ENCODE assay signal across 8 cellular contexts in the genomic region with DNA sequence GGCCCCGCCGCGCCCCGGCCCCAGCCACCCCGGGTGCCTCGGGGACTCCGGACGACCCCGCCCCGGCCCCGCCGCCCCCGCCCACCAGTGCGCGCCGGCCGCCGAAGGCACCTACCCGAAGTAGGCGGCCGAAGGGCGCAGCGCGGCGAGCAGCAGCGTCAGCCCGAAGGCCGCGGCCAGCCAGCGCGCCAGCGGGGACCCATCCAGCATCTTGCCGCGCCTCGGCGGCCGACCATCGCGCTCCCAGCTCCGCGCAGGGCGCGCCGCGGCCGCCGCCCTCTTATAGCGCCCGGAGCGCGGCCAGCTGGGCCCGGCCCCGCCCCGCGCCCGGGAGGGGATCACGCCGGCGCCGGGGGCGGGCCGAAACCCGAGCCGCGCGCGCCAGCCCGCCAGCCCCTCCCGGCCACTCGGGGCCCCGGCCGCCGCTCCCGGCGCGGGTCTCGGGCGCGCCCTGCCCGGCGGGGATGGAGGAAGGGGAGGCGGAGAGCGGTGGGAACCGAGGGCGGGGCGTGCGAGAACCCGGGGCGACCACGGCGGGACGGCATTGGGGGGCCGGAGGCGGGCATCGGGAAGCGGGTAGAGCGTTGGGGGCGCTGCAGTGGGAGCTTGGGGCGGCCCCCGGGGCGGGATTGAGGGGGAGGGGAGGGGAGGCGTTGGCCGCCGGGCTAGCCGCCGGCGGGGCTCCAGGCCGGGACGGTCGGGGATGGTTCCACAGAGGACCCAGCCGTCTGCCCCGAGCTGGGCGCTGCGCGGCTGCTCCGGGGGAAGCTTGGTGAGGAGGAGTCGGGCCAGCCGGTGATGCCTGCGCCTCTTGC. TPM values are rescaled to one million over a fixed set of nuclear protein-coding genes. Genes with fewer than 3 reads are reported as not detected.
DNase-seq lines count a peak whose midpoint lies in the region; ATAC-seq and TF ChIP-seq lines count a peak whose summit lies in the region.

A gene with protein sequence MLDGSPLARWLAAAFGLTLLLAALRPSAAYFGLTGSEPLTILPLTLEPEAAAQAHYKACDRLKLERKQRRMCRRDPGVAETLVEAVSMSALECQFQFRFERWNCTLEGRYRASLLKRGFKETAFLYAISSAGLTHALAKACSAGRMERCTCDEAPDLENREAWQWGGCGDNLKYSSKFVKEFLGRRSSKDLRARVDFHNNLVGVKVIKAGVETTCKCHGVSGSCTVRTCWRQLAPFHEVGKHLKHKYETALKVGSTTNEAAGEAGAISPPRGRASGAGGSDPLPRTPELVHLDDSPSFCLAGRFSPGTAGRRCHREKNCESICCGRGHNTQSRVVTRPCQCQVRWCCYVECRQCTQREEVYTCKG (minus strand): TSS at position 255 of the 815 bp plus-strand sequence. CDS start 45 bp downstream, at position 210.

- peak within 1 kb of the TSS; percentile 51 to 87 (median 72) for H3K4me3 Mint-ChIP-seq in naive B cell

- H3K27me3 ChIP-seq in WERI-Rb-1 (ENCODE audit: insufficient read depth, low read depth, severe bottlenecking) (no peaks in the 10 kb centered on the region), esophagus squamous epithelium (peaks cover 0 to 51% (median 0%) of the 10 kb centered on the region in 4 donors)

- H3K36me3 Mint-ChIP-seq in naive B cell: no peaks in the 10 kb centered on the region

- H3K27ac ChIP-seq in WERI-Rb-1 (no peak within 1 kb of the TSS), esophagus squamous epithelium (peak within 1 kb of the TSS; percentile 85 to 93 (median 87))

- no peaks in the 10 kb centered on the region for H3K9me3 ChIP-seq in WERI-Rb-1 (ENCODE audit: severe bottlenecking)
- no peaks in the 10 kb centered on the region for H3K9me3 ChIP-seq in esophagus squamous epithelium

- peaks cover 13 to 59% (median 55%) of the 10 kb centered on the region in 3 donors for H3K27me3 Mint-ChIP-seq in naive B cell

- intact Hi-C loops in esophagus squamous epithelium (cut with DNase I): loop anchor here (5.0 kb wide), 1 partner anchor 186 kb away; no protein-coding TSS in a partner anchor

- H3K4me1 ChIP-seq in esophagus squamous epithelium: peaks cover 32 to 74% (median 35%) of the 10 kb centered on the region in 3 donors

- H3K9me3 Mint-ChIP-seq in naive B cell: no peaks in the 10 kb centered on the region

- WGBS in esophagus squamous epithelium, 2 donors: 0 to 7% methylated on average over 1 to 6 of the region's 119 CpGs

- no peak for TF ChIP-seq CTCF in WERI-Rb-1 (IDR thresholded peaks at IDR 0.05; ENCODE audit: low read depth, low read length)
- no peak for TF ChIP-seq CTCF in esophagus squamous epithelium (IDR thresholded peaks at IDR 0.05)

- H3K36me3 ChIP-seq in WERI-Rb-1 (no peaks in the 10 kb centered on the region), esophagus squamous epithelium (no peaks in the 10 kb centered on the region)

- TF ChIP-seq POLR2A in esophagus squamous epithelium (IDR thresholded peaks at IDR 0.05): peak in 2 of 4 donors; percentile 15 to 52

- peak within 1 kb of the TSS in 2 of 6 donors; percentile 69 to 76 for H3K27ac Mint-ChIP-seq in naive B cell

- DNase-seq in SIG-M5 treated with dmso at 0.1 percent for 504 hours (lab: John Stamatoyannopoulos, UW; ENCODE audit: unreplicated experiment): peak; percentile 36
- no peak for DNase-seq in SIG-M5 (lab: John Stamatoyannopoulos, UW)
- no peak for DNase-seq in WERI-Rb-1
- DNase-seq in esophagus squamous epithelium (lab: John Stamatoyannopoulos, UW): no peak
- DNase-seq in naive B cell: no peak
- no peak for DNase-seq in GF-D8 (lab: John Stamatoyannopoulos, UW)

- no peak for TF ChIP-seq EP300 in Ishikawa (IDR thresholded peaks at IDR 0.05; ENCODE audit: borderline replicate concordance)

- TF ChIP-seq RAD21 in Ishikawa (IDR thresholded peaks at IDR 0.05; ENCODE audit: low read depth): no peak

- H3K4me3 ChIP-seq in WERI-Rb-1 (ENCODE audit: low read depth, low read length) (peak within 1 kb of the TSS; percentile 54), esophagus squamous epithelium (peak within 1 kb of the TSS; percentile 43 to 79 (median 61))

- H3K4me1 Mint-ChIP-seq in naive B cell: peaks cover 0 to 18% (median 10%) of the 10 kb centered on the region in 3 donors

- ATAC-seq in naive B cell (ENCODE audit: low read depth in 2 of 2): peak in 1 of 2 donors; percentile 33
- no peak for ATAC-seq in HG03039 (IDR thresholded peaks at IDR 0.05; ENCODE audit: unreplicated experiment)

TF ChIP-seq in Ishikawa, 13 proteins besides CTCF, POLR2A, EP300 and RAD21:
- TF ChIP-seq TCF12 (IDR thresholded peaks at IDR 0.05; ENCODE audit: low read depth) (peak; percentile 40; the same call in 1 of the 2 replicates), FOXM1 (IDR thresholded peaks at IDR 0.05; ENCODE audit: borderline replicate concordance, low read depth) (no peak), TAF1 (IDR thresholded peaks at IDR 0.05; ENCODE audit: low read depth) (peak; percentile 43; the same call in 1 of the 2 replicates), ZBTB7A (IDR thresholded peaks at IDR 0.05; ENCODE audit: low read depth) (peak; percentile 74; the same call in 1 of the 2 replicates), EGR1 (IDR thresholded peaks at IDR 0.05) (no peak)

RNA-seq across cellular contexts. Expression of the gene that starts here (rescaled TPM):
- 1 to 10 TPM; 1.7 to 5.9 (median 2.8) TPM for total RNA-seq in esophagus squamous epithelium
- not detected for polyA plus RNA-seq in naive B cell (ENCODE audit: low read depth in 6 of 6)
